In genomic region chr1:18970762-18971161, GRCh38 we compare ENCODE assay signal across 1 cellular context.
TF ChIP-seq lines count a peak whose summit lies in the region.

No MANE protein-coding gene starts in this region.

TF ChIP-seq in IMR-90, 13 proteins besides CTCF, POLR2A, EP300 and RAD21:
- TF ChIP-seq USF2 (IDR thresholded peaks at IDR 0.05; ENCODE audit: low read depth, low read length) (no peak), CEBPB (IDR thresholded peaks at IDR 0.05; ENCODE audit: low read depth, low read length) (no peak), RCOR1 (IDR thresholded peaks at IDR 0.05; ENCODE audit: insufficient replicate concordance, low read length) (no peak), CHD1 (IDR thresholded peaks at IDR 0.05; ENCODE audit: low read depth, low read length) (no peak), MAFK (IDR thresholded peaks at IDR 0.05; ENCODE audit: low read depth, low read length) (no peak), SMC3 (IDR thresholded peaks at IDR 0.05; ENCODE audit: low read depth, low read length) (no peak), MXI1 (IDR thresholded peaks at IDR 0.05; ENCODE audit: borderline replicate concordance, low read depth, low read length) (no peak), ELK1 (IDR thresholded peaks at IDR 0.05; ENCODE audit: borderline replicate concordance, low read depth, low read length) (no peak), NFE2L2 (IDR thresholded peaks at IDR 0.05; ENCODE audit: low read depth, low read length) (no peak)
